1 cellular context compared by ENCODE assay signal in genomic region chr1:198902616-198903140, GRCh38.
TF ChIP-seq lines count a peak whose summit lies in the region.

No MANE protein-coding gene starts in this region.

TF ChIP-seq in IMR-90, 13 proteins besides CTCF, POLR2A, EP300 and RAD21 (continued from another document):
- TF ChIP-seq ELK1 (IDR thresholded peaks at IDR 0.05; ENCODE audit: borderline replicate concordance, low read depth, low read length), result no peak
- no peak for TF ChIP-seq RCOR1 (IDR thresholded peaks at IDR 0.05; ENCODE audit: insufficient replicate concordance, low read length)
- TF ChIP-seq MXI1 (IDR thresholded peaks at IDR 0.05; ENCODE audit: borderline replicate concordance, low read depth, low read length), result no peak
